ENCODE assay signal across 8 cellular contexts in the genomic region with DNA sequence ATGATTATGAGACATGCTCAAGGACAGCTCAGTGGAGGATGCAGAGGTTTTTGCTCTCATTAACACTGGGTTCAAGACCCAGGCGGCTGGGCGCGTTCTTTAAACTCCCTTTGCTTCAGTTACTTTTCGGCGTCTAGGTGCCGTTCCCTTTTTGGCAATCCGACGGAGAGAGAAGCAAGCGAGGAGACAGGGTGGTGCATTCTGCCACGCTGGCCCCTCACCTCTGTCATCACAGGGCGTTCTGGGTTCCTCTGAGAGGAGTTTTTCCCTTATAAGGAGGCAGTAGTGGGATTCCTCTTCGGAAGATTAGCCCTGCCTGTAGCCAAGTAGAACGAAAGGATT. TPM values are rescaled to one million over a fixed set of nuclear protein-coding genes. Genes with fewer than 3 reads are reported as not detected.
A peak's percentile ranks its signal among the peaks of the same experiment; 100 is the strongest.
DNase-seq lines count a peak whose midpoint lies in the region; ATAC-seq and TF ChIP-seq lines count a peak whose summit lies in the region.

No MANE protein-coding gene starts in this region.

- peak overlapping the region; percentile 99 for H3K9ac ChIP-seq in IMR-90 (ENCODE audit: low read depth, low read length)

- peak overlapping the region; percentile 100 for H3K14ac ChIP-seq in IMR-90 (replicated peaks; ENCODE audit: low read depth, low read length)

- peak overlapping the region; percentile 98; the same call in 2 of the 3 replicates for H2BK15ac ChIP-seq in IMR-90 (ENCODE audit: low read depth, low read length)

- intact Hi-C loops in IMR-90 (cut with micrococcal nuclease) = no loop called here
- intact Hi-C loops in right cardiac atrium (cut with DNase I) = loop anchor here in 3 of 4 donors (5.0 to 10.0 kb wide), 3 partner anchors 143 to 246 kb away; no protein-coding TSS in a partner anchor

- H3K27me3 ChIP-seq in IMR-90 (ENCODE audit: control insufficient read depth, insufficient read depth, low read length) = no peaks in the 10 kb centered on the region
- H3K27me3 ChIP-seq in right cardiac atrium (ENCODE audit: control insufficient read depth, insufficient read depth) = no peaks in the 10 kb centered on the region

- no TSS peak for BruUV-seq in IMR-90 (replicated peaks; lab: Mats Ljungman, UMichigan)

- dilution Hi-C loops in IMR-90 (cut with HindIII; ENCODE audit: low sequenced_read_pairs, unreplicated experiment) = loop anchor here (25.0 kb wide), 1 partner anchor 126 kb away; no protein-coding TSS in a partner anchor

- DNase-seq in NCI-H1092 (lab: John Stamatoyannopoulos, UW) = peak; percentile 41
- no peak for DNase-seq in NCI-H1092 treated with DMSO at 0.1 percent for 48 hours (lab: John Stamatoyannopoulos, UW)
- peak; percentile 87 for DNase-seq in IMR-90
- peak; percentile 88 for DNase-seq in amniotic epithelial cell (ENCODE audit: low read depth)
- DNase-seq in right cardiac atrium = peak; percentile 75 to 83 (median 77)
- DNase-seq in putamen (ENCODE audit: low spot score) = peak; percentile 61

- H2BK5ac ChIP-seq in IMR-90 (ENCODE audit: low read depth, low read length, poor library complexity, severe bottlenecking) = peak overlapping the region; percentile 97

- peak overlapping the region; percentile 94 for H2AK5ac ChIP-seq in IMR-90 (ENCODE audit: low read depth, low read length)

- peak overlapping the region; percentile 99 for H4K91ac ChIP-seq in IMR-90 (ENCODE audit: insufficient read depth, low read depth, low read length)

- H2BK120ac ChIP-seq in IMR-90 (ENCODE audit: low read depth, low read length) = peak overlapping the region; percentile 98

- TF ChIP-seq RAD21 in IMR-90 (IDR thresholded peaks at IDR 0.05; ENCODE audit: low read length) = no peak

- H4K8ac ChIP-seq in IMR-90 (ENCODE audit: low read depth in 2 of 2, low read length in 2 of 2) = peak overlapping the region; percentile 85 to 100

- peak overlapping the region; percentile 95 for H3K27ac ChIP-seq in IMR-90 (ENCODE audit: insufficient read depth, low read length)
- peak overlapping the region; percentile 100 for H3K27ac ChIP-seq in right cardiac atrium (ENCODE audit: low read length)

- peak overlapping the region; percentile 88 for H2AK9ac ChIP-seq in IMR-90 (replicated peaks; ENCODE audit: low read depth, low read length, poor library complexity)

- H3K36me3 ChIP-seq in IMR-90 (ENCODE audit: control insufficient read depth, insufficient read depth, low read length) = no peaks in the 10 kb centered on the region

- H3K4me1 ChIP-seq in IMR-90 (ENCODE audit: control insufficient read depth, insufficient read depth, low read length) (peaks cover 6% of the 10 kb centered on the region), right cardiac atrium (ENCODE audit: control insufficient read depth, insufficient read depth, low read length) (peaks cover 2% of the 10 kb centered on the region)

- TF ChIP-seq CTCF in IMR-90 (conservative IDR thresholded peaks at IDR 0.05; ENCODE audit: low read depth, low read length) = no peak

- POLR2A ChIA-PET in IMR-90 (lab: Charles Lee; ENCODE audit: unreplicated experiment) = interaction anchor here (1.0 to 1.6 kb wide), 2 partner anchors 31 to 162 kb away, joined by 3 read pairs; a partner anchor contains a TSS

- peak overlapping the region; percentile 100 for H3K56ac ChIP-seq in IMR-90 (ENCODE audit: extremely low read depth, insufficient read depth, low read length)

- peak overlapping the region; percentile 89 for H3K4me2 ChIP-seq in IMR-90 (ENCODE audit: low read depth, low read length)

- peak overlapping the region; percentile 98 for H4K5ac ChIP-seq in IMR-90 (ENCODE audit: low read depth, low read length)

- ATAC-seq in IMR-90 (ENCODE audit: low read depth) (peak; percentile 38), SK-N-SH treated with all-trans-retinoic acid at 6 μM for 48 hours (peak; percentile 58), right cardiac atrium (peak; percentile 54 to 58), GM19328 (IDR thresholded peaks at IDR 0.05; ENCODE audit: unreplicated experiment) (no peak)

- H3K9me3 ChIP-seq in IMR-90 (ENCODE audit: control insufficient read depth, insufficient read depth, low read length) (no peaks in the 10 kb centered on the region), right cardiac atrium (ENCODE audit: control insufficient read depth, low read length) (no peaks in the 10 kb centered on the region)

- 0% methylated on average over 1 of the region's 13 CpGs; no CpG with 5 or more reads in 1 of the 2 experiments for WGBS in IMR-90 (ENCODE audit: extremely low coverage in 2 of 2, insufficient read length in 1 of 2), 2 experiments
- under 1% methylated on average over 13 of the region's 13 CpGs for WGBS in right cardiac atrium

- TF ChIP-seq POLR2A in IMR-90 (IDR thresholded peaks at IDR 0.05; ENCODE audit: low read depth, low read length) = peak; percentile 72

- H2AFZ ChIP-seq in IMR-90 (replicated peaks; ENCODE audit: low read length, poor library complexity) = peak overlapping the region; percentile 95

- CTCF ChIA-PET in IMR-90 (lab: Yijun Ruan, JAX) = interaction anchor here (0.6 to 3.4 kb wide), 18 partner anchors 10 to 419 kb away, joined by 3 to 41 read pairs (median 4); a partner anchor contains a TSS

- H3K23ac ChIP-seq in IMR-90 (ENCODE audit: low read depth, low read length) = peak overlapping the region; percentile 99

- in situ Hi-C loops in IMR-90 (cut with MboI; ENCODE audit: low sequenced_read_pairs) = loop anchor here (10.0 kb wide), 1 partner anchor 663 kb away; no protein-coding TSS in a partner anchor

- H4K20me1 ChIP-seq in IMR-90 (ENCODE audit: insufficient read depth, low read length) = no peaks in the 10 kb centered on the region

- H3K79me1 ChIP-seq in IMR-90 (ENCODE audit: low read depth in 1 of 2, low read length in 2 of 2) = peaks cover 9 to 26% of the 10 kb centered on the region in 2 experiments; a peak in 3 of 4 replicates

- peak overlapping the region; percentile 99 for H3K18ac ChIP-seq in IMR-90 (ENCODE audit: low read depth, low read length)

- H3K4me3 ChIP-seq in IMR-90 (ENCODE audit: insufficient read depth, low read depth, low read length) (peak overlapping the region; percentile 60), right cardiac atrium (ENCODE audit: low read length) (peak overlapping the region; percentile 70)

- peaks cover 3% of the 10 kb centered on the region for H3K9me1 ChIP-seq in IMR-90 (ENCODE audit: insufficient read depth, low read length)

- peak overlapping the region; percentile 99 for H3K4ac ChIP-seq in IMR-90 (ENCODE audit: low read depth, low read length)

- H2BK20ac ChIP-seq in IMR-90 (ENCODE audit: low read depth, low read length) = peak overlapping the region; percentile 89; the same call in 1 of the 2 replicates

TF ChIP-seq in IMR-90, 13 proteins besides CTCF, POLR2A, EP300 and RAD21 (continues in another document):
- TF ChIP-seq FOS (IDR thresholded peaks at IDR 0.05; ENCODE audit: low read depth, low read length) (no peak), CHD1 (IDR thresholded peaks at IDR 0.05; ENCODE audit: low read depth, low read length) (no peak; the same call in 1 of the 2 replicates), NFE2L2 (IDR thresholded peaks at IDR 0.05; ENCODE audit: low read depth, low read length) (no peak), RCOR1 (IDR thresholded peaks at IDR 0.05; ENCODE audit: insufficient replicate concordance, low read length) (no peak), SMC3 (IDR thresholded peaks at IDR 0.05; ENCODE audit: low read depth, low read length) (no peak), CEBPB (IDR thresholded peaks at IDR 0.05; ENCODE audit: low read depth, low read length) (no peak; the same call in 1 of the 2 replicates), MXI1 (IDR thresholded peaks at IDR 0.05; ENCODE audit: borderline replicate concordance, low read depth, low read length) (no peak), MAZ (IDR thresholded peaks at IDR 0.05; ENCODE audit: borderline replicate concordance, low read depth, low read length) (no peak)

TF ChIP-seq in SK-N-SH treated with all-trans-retinoic acid at 6 μM for 48 hours, 23 proteins besides CTCF, POLR2A, EP300 and RAD21 (continues in another document):
- TF ChIP-seq, protein P1, sequence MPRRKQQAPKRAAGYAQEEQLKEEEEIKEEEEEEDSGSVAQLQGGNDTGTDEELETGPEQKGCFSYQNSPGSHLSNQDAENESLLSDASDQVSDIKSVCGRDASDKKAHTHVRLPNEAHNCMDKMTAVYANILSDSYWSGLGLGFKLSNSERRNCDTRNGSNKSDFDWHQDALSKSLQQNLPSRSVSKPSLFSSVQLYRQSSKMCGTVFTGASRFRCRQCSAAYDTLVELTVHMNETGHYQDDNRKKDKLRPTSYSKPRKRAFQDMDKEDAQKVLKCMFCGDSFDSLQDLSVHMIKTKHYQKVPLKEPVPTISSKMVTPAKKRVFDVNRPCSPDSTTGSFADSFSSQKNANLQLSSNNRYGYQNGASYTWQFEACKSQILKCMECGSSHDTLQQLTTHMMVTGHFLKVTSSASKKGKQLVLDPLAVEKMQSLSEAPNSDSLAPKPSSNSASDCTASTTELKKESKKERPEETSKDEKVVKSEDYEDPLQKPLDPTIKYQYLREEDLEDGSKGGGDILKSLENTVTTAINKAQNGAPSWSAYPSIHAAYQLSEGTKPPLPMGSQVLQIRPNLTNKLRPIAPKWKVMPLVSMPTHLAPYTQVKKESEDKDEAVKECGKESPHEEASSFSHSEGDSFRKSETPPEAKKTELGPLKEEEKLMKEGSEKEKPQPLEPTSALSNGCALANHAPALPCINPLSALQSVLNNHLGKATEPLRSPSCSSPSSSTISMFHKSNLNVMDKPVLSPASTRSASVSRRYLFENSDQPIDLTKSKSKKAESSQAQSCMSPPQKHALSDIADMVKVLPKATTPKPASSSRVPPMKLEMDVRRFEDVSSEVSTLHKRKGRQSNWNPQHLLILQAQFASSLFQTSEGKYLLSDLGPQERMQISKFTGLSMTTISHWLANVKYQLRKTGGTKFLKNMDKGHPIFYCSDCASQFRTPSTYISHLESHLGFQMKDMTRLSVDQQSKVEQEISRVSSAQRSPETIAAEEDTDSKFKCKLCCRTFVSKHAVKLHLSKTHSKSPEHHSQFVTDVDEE (CRISPR knock-in tag; IDR thresholded peaks at IDR 0.05) = no peak

RNA-seq across cellular contexts. Expression of a gene that starts 9.0 kb away (rescaled TPM):
- 30.5 and 76.1 TPM in 2 replicates for total RNA-seq in IMR-90 (2012; rRNA removed)
- 19.3 and 19.5 TPM in 2 replicates for polyA plus RNA-seq in IMR-90 (2012; rRNA removed)
- polyA plus RNA-seq in IMR-90 (2012; cell fraction: cytosol; rRNA removed) = 0.86 and 1.4 TPM in 2 replicates
- polyA plus RNA-seq in IMR-90 (2012; cell fraction: nucleus; rRNA removed; ENCODE audit: low replicate concordance) = 4.3 and 28.1 TPM in 2 replicates
- 10 to 100 TPM; 47.0 to 54.4 (median 51.7) TPM for total RNA-seq in right cardiac atrium
- polyA plus RNA-seq in right cardiac atrium = 27.0 TPM

RNA-seq across cellular contexts. Expression of a gene that starts 31.3 kb away (rescaled TPM):
- 40.1 and 65.8 TPM in 2 replicates for total RNA-seq in IMR-90 (2012; rRNA removed)
- 28.8 and 32.1 TPM in 2 replicates for polyA plus RNA-seq in IMR-90 (2012; rRNA removed)
- 22.1 and 31.2 TPM in 2 replicates for polyA plus RNA-seq in IMR-90 (2012; cell fraction: cytosol; rRNA removed)
- polyA plus RNA-seq in IMR-90 (2012; cell fraction: nucleus; rRNA removed; ENCODE audit: low replicate concordance) = 16.1 and 17.6 TPM in 2 replicates
- 10 to 100 TPM; 25.3 to 34.6 (median 28.2) TPM for total RNA-seq in right cardiac atrium
- 16.5 TPM for polyA plus RNA-seq in right cardiac atrium
